In the genomic region with DNA sequence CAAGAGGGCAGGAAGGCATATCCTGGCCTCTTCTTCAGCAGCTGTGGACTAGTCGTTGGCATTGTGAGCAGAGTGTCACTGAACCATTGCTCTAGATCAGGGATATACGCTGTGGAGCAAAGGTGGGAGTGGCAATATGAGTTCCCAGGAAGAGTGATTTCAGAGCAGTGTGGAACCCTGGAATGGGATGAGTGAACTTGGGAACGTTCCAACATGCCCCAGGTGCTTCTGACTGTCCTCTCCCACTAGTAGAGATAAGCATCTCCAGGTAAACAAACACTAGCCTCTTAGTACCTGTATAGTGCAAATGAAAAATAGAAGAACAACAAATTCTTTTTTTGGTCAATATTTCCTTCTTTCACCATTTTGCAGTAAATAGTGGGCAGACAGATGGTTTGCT, we compare ENCODE assay signal across 20 cellular contexts.
"Had no signal": no experiment of that assay in that cellular context is flagged by ENCODE, and none has a peak within 500 bp of the region (broad histone marks: within the 10 kb centered on the region; RNA-seq: fewer than 3 reads in every experiment).

No MANE protein-coding gene starts in this region.

- H3K4me3 ChIP-seq: coronary artery, heart right ventricle, mucosa of descending colon, thoracic aorta, upper lobe of left lung had no signal

- H3K27me3 ChIP-seq: upper lobe of left lung had no signal

- DNase-seq: activated CD8-positive, alpha-beta memory T cell treated with anti-CD3 and anti-CD28 coated beads, Interleukin-2, amount 50 U/mL, for 48 hours; activated naive CD4-positive, alpha-beta T cell treated with Interleukin-2 at 50 U/mL for 16 hours; activated naive CD8-positive, alpha-beta T cell treated with anti-CD3 and anti-CD28 coated beads for 36 hours; activated T-cell treated with anti-CD3 and anti-CD28 coated beads, Interleukin-2, amount 50 U/mL, for 48 hours; cerebellar nuclear complex; endodermal cell; heart right ventricle; left colon; mesendoderm; mucosa of descending colon; nephron progenitor cell; nucleus accumbens; right cardiac atrium; stimulated activated CD4-positive, alpha-beta T cell treated with anti-CD3 and anti-CD28 coated beads, Interleukin-4, amount 100 ng/mL, for 24 hours; stimulated activated naive CD4-positive, alpha-beta T cell treated with Interleukin-2 at 50 U/mL for 16 hours; T1000; upper lobe of left lung had no signal

- FAIRE-seq: keratinocyte had no signal

- H3K36me3 ChIP-seq: heart right ventricle, thoracic aorta, upper lobe of left lung had no signal
